In the genomic region with DNA sequence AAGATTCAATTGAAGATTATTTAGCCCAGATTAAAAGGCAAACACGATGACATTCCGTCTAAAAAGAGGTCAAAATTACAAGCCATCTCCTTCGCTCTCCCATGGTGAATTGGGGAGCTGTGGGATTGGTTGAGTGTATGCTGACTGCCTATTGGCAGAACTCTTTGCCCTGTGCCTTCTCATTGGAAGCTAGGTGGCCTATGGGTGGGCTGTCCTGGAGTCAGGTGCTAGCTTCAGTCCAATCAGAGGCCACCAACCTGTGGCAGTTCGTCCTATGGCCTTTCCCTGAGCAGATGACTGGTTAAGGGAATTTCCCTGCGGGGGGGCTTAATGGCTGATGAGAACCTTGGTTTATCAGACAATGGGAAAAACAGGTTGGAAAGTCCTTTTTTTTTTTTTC, we compare ENCODE assay signal across 1 cellular context.
TF ChIP-seq lines count a peak whose summit lies in the region.

No MANE protein-coding gene starts in this region.

TF ChIP-seq in HEK293, 187 proteins besides CTCF, POLR2A, EP300 and RAD21:
- TF ChIP-seq ZNF211 (tag by site-specific recombination; IDR thresholded peaks at IDR 0.05; ENCODE audit: low read depth), result no peak
- no peak for TF ChIP-seq ZBTB17 (tag by site-specific recombination; IDR thresholded peaks at IDR 0.05)
- TF ChIP-seq SP2 (tag by site-specific recombination; IDR thresholded peaks at IDR 0.05), result peak; percentile 60
TF ChIP-seq in HEK293: peak in this region for 1.
